Comparison of ENCODE assay signal across 13 cellular contexts in the genomic region with DNA sequence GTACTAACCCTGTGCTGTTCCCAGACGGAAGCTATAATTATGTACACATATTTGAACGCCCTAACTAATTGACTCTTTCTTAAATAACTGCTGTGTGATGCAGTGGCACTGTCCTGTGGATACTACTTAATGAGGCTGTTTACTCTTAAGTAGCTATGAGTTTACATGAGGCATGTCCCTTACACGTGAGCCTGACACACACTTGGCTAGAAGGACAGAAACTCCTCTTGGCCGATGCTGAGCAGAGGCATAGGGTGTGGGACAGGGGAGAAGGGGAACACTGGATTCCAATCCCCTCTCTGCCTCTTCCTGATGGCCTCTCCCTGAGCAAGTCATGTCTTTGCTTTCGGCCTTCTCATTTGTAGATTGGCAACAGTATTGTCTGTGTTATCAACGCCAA. TPM values are rescaled to one million over a fixed set of nuclear protein-coding genes. Genes with fewer than 3 reads are reported as not detected.
DNase-seq lines count a peak whose midpoint lies in the region; ATAC-seq, FAIRE-seq and TF ChIP-seq lines count a peak whose summit lies in the region.
"Had no signal": no experiment of that assay in that cellular context is flagged by ENCODE, and none has a peak within 500 bp of the region (broad histone marks: within the 10 kb centered on the region; RNA-seq: fewer than 3 reads in every experiment).

No MANE protein-coding gene starts in this region.

- peaks cover 8% of the 10 kb centered on the region for H3K36me3 ChIP-seq in fibroblast of lung (ENCODE audit: control insufficient read depth, insufficient read depth, low read length)
- peaks cover 3 to 5% of the 10 kb centered on the region in 2 donors for H3K36me3 ChIP-seq in kidney (ENCODE audit: control insufficient read depth in 1 of 2, insufficient read depth in 2 of 2, low read length in 2 of 2)

- no peaks in the 10 kb centered on the region for H4K20me1 ChIP-seq in fibroblast of lung (ENCODE audit: control insufficient read depth, extremely low read depth, insufficient read depth, low read length)

- H3K27me3 ChIP-seq in fibroblast of lung (ENCODE audit: control insufficient read depth, insufficient read depth, low read length) = no peaks in the 10 kb centered on the region

- intact Hi-C loops in Right ventricle myocardium superior (cut with DNase I) (no loop called here), cardiac septum (cut with DNase I) (no loop called here), kidney (cut with DNase I) (no loop called here)

- peaks cover 13% of the 10 kb centered on the region for H3K79me2 ChIP-seq in fibroblast of lung (ENCODE audit: control insufficient read depth, insufficient read depth, low read length)

- H2AFZ ChIP-seq in fibroblast of lung (ENCODE audit: low read length) = no peak overlapping the region
- H2AFZ ChIP-seq: PC-9 had no signal

- peaks cover 9% of the 10 kb centered on the region for H3K4me1 ChIP-seq in fibroblast of lung (ENCODE audit: control insufficient read depth, extremely low read depth, insufficient read depth, low read length)
- H3K4me1 ChIP-seq in kidney (ENCODE audit: control insufficient read depth in 1 of 2, insufficient read depth in 1 of 2, low read depth in 1 of 2, low read length in 2 of 2) = peaks cover 14 to 25% of the 10 kb centered on the region in 2 donors

- peak; percentile 19 for ATAC-seq in Right ventricle myocardium superior (ENCODE audit: poor library complexity)
- ATAC-seq in omental fat pad (ENCODE audit: low FRiP score) = peak; percentile 30

- H3K4me3 ChIP-seq in fibroblast of lung (replicated peaks in 1 of 4; ENCODE audit: control extremely low read depth in 1 of 4, insufficient read depth in 1 of 4, low read depth in 3 of 4, low read length in 4 of 4) = no peak overlapping the region
- H3K4me3 ChIP-seq in kidney (ENCODE audit: low read length in 2 of 2) = no peak overlapping the region
- H3K4me3 ChIP-seq: PC-9 had no signal

- DNase-seq in Right ventricle myocardium superior = no peak
- DNase-seq in cardiac septum (ENCODE audit: low spot score) = no peak
- DNase-seq in fibroblast of lung (ENCODE audit: low read depth in 2 of 2) = peak in 1 of 2 donors; percentile 53
- DNase-seq in omental fat pad (ENCODE audit: low spot score) = no peak
- no peak for DNase-seq in kidney
- DNase-seq in Kasumi-1 (lab: John Stamatoyannopoulos, UW) = no peak
- DNase-seq in NCI-H2029 treated with DMSO at 0.1 percent for 48 hours (lab: John Stamatoyannopoulos, UW) = no peak
- DNase-seq in kidney tubule cell (ENCODE audit: low spot score) = no peak
- DNase-seq: activated T-cell treated with anti-CD3 and anti-CD28 coated beads, Interleukin-2, amount 50 U/mL, for 24 hours; Calu3; natural killer cell; NCI-H2227 treated with DMSO at 0.1 percent for 48 hours; PC-9 had no signal

- no peak overlapping the region for H3K4me2 ChIP-seq in fibroblast of lung (ENCODE audit: extremely low read depth, insufficient read depth, low read length)
- H3K4me2 ChIP-seq: PC-9 had no signal

- H3K9ac ChIP-seq in fibroblast of lung (ENCODE audit: insufficient read depth, low read length) (no peak overlapping the region), kidney (ENCODE audit: low read length in 2 of 2) (no peak overlapping the region)

- peak overlapping the region; percentile 6 for H3K27ac ChIP-seq in fibroblast of lung (ENCODE audit: insufficient read depth, low read length)
- H3K27ac ChIP-seq in kidney (ENCODE audit: low read depth in 2 of 2, low read length in 2 of 2) = peak overlapping the region in 1 of 2 donors; percentile 52
- H3K27ac ChIP-seq: PC-9 had no signal

- no peak for TF ChIP-seq CTCF in fibroblast of lung (conservative IDR thresholded peaks at IDR 0.05 in 1 of 2, IDR thresholded peaks at IDR 0.05 in 1 of 2; ENCODE audit: low read depth in 1 of 2, low read length in 2 of 2)
- no peak for TF ChIP-seq CTCF in omental fat pad (IDR thresholded peaks at IDR 0.05)
- no peak for TF ChIP-seq CTCF in kidney (IDR thresholded peaks at IDR 0.05; ENCODE audit: borderline replicate concordance, extremely low read depth, insufficient read depth)

- H3K9me3 ChIP-seq in fibroblast of lung (ENCODE audit: control insufficient read depth, insufficient read depth, low read depth, low read length) (no peaks in the 10 kb centered on the region), kidney (ENCODE audit: control insufficient read depth in 1 of 2, low read length in 2 of 2) (no peaks in the 10 kb centered on the region)

- no peak for FAIRE-seq in kidney (lab: Jason Lieb, UNC)

RNA-seq across cellular contexts. Expression of gene EHD4, which starts 21.9 kb away (rescaled TPM):
- 47.2 TPM for total RNA-seq in Right ventricle myocardium superior
- 42.2 TPM for total RNA-seq in cardiac septum
- 9.5 and 22.0 TPM in 2 replicates for total RNA-seq in fibroblast of lung
- 19.3 and 37.0 TPM in 2 replicates for polyA plus RNA-seq in fibroblast of lung
- polyA plus RNA-seq in fibroblast of lung (2012) = 18.3 and 34.2 TPM in 2 replicates
- 30.0 and 48.4 TPM in 2 replicates for polyA minus RNA-seq in fibroblast of lung (ENCODE audit: low replicate concordance)
- total RNA-seq in omental fat pad = 10 to 100 TPM; 30.5 to 88.6 (median 37.8) TPM
- 38.5 TPM for total RNA-seq in kidney
- polyA plus RNA-seq in kidney (ENCODE audit: insufficient read depth, low read depth, low replicate concordance) = 15.7 TPM

RNA-seq across cellular contexts. Expression of gene SPTBN5, which starts 56.7 kb away (rescaled TPM):
- total RNA-seq in Right ventricle myocardium superior (3.4 TPM), cardiac septum (2.4 TPM), fibroblast of lung (0.26 and 0.66 TPM in 2 replicates), omental fat pad (1 to 10 TPM in 3 of 4 donors, under 1 TPM in 1; 0.19 to 3.8 (median 1.8) TPM), kidney (1.2 TPM)
- polyA plus RNA-seq in fibroblast of lung (0.21 and 0.43 TPM in 2 replicates), kidney (ENCODE audit: insufficient read depth, low read depth, low replicate concordance) (2.6 TPM)
- polyA plus RNA-seq in fibroblast of lung (2012) = 0.30 and 0.35 TPM in 2 replicates
- 0.04 and 0.20 TPM in 2 replicates for polyA minus RNA-seq in fibroblast of lung (ENCODE audit: low replicate concordance)
